8 cellular contexts compared by ENCODE assay signal in genomic region chr19:36605839-36606478, GRCh38. TPM values are rescaled to one million over a fixed set of nuclear protein-coding genes. Genes with fewer than 3 reads are reported as not detected.
DNase-seq lines count a peak whose midpoint lies in the region; TF ChIP-seq lines count a peak whose summit lies in the region.

No MANE protein-coding gene starts in this region.

- H3K4me1 Mint-ChIP-seq in activated naive CD4-positive, alpha-beta T cell treated with anti-CD3 and anti-CD28 coated beads for 36 hours (ENCODE audit: low read depth) = peaks cover 19% of the 10 kb centered on the region

- CTCF ChIA-PET in activated naive CD4-positive, alpha-beta T cell treated with anti-CD3 and anti-CD28 coated beads for 36 hours (lab: Charles Lee) = no interaction called here

- peak overlapping the region; percentile 67 for H3K27ac ChIP-seq in osteoblast (ENCODE audit: low read depth, low read length)

- H3K4me3 ChIP-seq in epithelial cell of esophagus (ENCODE audit: low read length) (peak overlapping the region; percentile 78), osteoblast (ENCODE audit: insufficient read depth, low read length) (peak overlapping the region; percentile 93)

- H3K36me3 Mint-ChIP-seq in activated naive CD4-positive, alpha-beta T cell treated with anti-CD3 and anti-CD28 coated beads for 36 hours (ENCODE audit: low read depth) = peaks cover 50% of the 10 kb centered on the region

- no peak for DNase-seq in activated naive CD4-positive, alpha-beta T cell treated with anti-CD3 and anti-CD28 coated beads for 36 hours
- DNase-seq in activated naive CD4-positive, alpha-beta T cell treated with anti-CD3 and anti-CD28 coated beads, Interleukin-2, amount 50 U/mL, for 16 hours = no peak
- DNase-seq in OCI-M1 (lab: John Stamatoyannopoulos, UW) (peak; percentile 80), epithelial cell of esophagus (ENCODE audit: low read depth) (no peak), osteoblast (ENCODE audit: insufficient read length, low spot score, missing footprints) (no peak), NOMO-1 treated with dmso at 0.1 percent for 144 hours (lab: John Stamatoyannopoulos, UW; ENCODE audit: unreplicated experiment) (no peak), NCI-H187 treated with DMSO at 0.1 percent for 48 hours (lab: John Stamatoyannopoulos, UW) (no peak), A172 (ENCODE audit: low spot score) (no peak)

- H3K27ac Mint-ChIP-seq in activated naive CD4-positive, alpha-beta T cell treated with anti-CD3 and anti-CD28 coated beads for 36 hours = peak overlapping the region; percentile 93

- intact Hi-C loops in activated naive CD4-positive, alpha-beta T cell treated with anti-CD3 and anti-CD28 coated beads for 36 hours (cut with micrococcal nuclease) = loop anchor here (1.0 to 10.0 kb wide), 6 partner anchors 33 to 481 kb away; partner anchors contain the start of genes ZFP82, ZNF345, ZNF461 and ZNF529

- no peaks in the 10 kb centered on the region for H3K27me3 ChIP-seq in osteoblast (ENCODE audit: insufficient read depth, low read length)

- H3K9me3 Mint-ChIP-seq in activated naive CD4-positive, alpha-beta T cell treated with anti-CD3 and anti-CD28 coated beads for 36 hours = peaks cover 24% of the 10 kb centered on the region

- peak overlapping the region; percentile 93 for H3K4me2 ChIP-seq in osteoblast (ENCODE audit: insufficient read depth, low read length)

- H3K79me2 ChIP-seq in osteoblast (ENCODE audit: insufficient read depth, low read length) = peaks cover 15% of the 10 kb centered on the region

- H3K9me3 ChIP-seq in osteoblast (ENCODE audit: low read depth, low read length) = no peaks in the 10 kb centered on the region

- peak overlapping the region; percentile 97 for H2AFZ ChIP-seq in osteoblast (ENCODE audit: low read length)

- no peaks in the 10 kb centered on the region for H4K20me1 ChIP-seq in osteoblast (ENCODE audit: insufficient read depth, low read length)

- peak overlapping the region; percentile 81 for H3K4me3 Mint-ChIP-seq in activated naive CD4-positive, alpha-beta T cell treated with anti-CD3 and anti-CD28 coated beads for 36 hours

- H3K4me1 ChIP-seq in osteoblast (ENCODE audit: insufficient read depth, low read length) = peaks cover 10% of the 10 kb centered on the region

- H3K36me3 ChIP-seq in osteoblast (ENCODE audit: insufficient read depth, low read length) = peaks cover 7% of the 10 kb centered on the region

- TF ChIP-seq CTCF in epithelial cell of esophagus (IDR thresholded peaks at IDR 0.05; ENCODE audit: insufficient read depth, low read depth, low read length, missing control alignments) (no peak), osteoblast (IDR thresholded peaks at IDR 0.05; ENCODE audit: extremely low read depth, low read depth, low read length) (no peak)

- H3K27me3 Mint-ChIP-seq in activated naive CD4-positive, alpha-beta T cell treated with anti-CD3 and anti-CD28 coated beads for 36 hours (ENCODE audit: low read depth) = no peaks in the 10 kb centered on the region

RNA-seq across cellular contexts. Expression of gene ZNF382, which starts 0.8 kb away (rescaled TPM):
- 1 to 10 TPM; 7.5 to 7.6 TPM for total RNA-seq in activated naive CD4-positive, alpha-beta T cell treated with anti-CD3 and anti-CD28 coated beads for 36 hours
- 12.3 and 16.2 TPM in 2 replicates for total RNA-seq in osteoblast
- total RNA-seq in A172 (2014; rRNA removed; shearing (Covaris generic)) = 5.1 and 10.0 TPM in 2 replicates

RNA-seq across cellular contexts. Expression of gene ZNF529, which starts 32.9 kb away (rescaled TPM):
- total RNA-seq in activated naive CD4-positive, alpha-beta T cell treated with anti-CD3 and anti-CD28 coated beads for 36 hours = 10 to 100 TPM; 17.1 to 18.3 TPM
- total RNA-seq in osteoblast = 11.9 and 13.3 TPM in 2 replicates
- total RNA-seq in A172 (2014; rRNA removed; shearing (Covaris generic)) = 6.8 and 7.7 TPM in 2 replicates
